ENCODE assay signal across 9 cellular contexts in the genomic region with DNA sequence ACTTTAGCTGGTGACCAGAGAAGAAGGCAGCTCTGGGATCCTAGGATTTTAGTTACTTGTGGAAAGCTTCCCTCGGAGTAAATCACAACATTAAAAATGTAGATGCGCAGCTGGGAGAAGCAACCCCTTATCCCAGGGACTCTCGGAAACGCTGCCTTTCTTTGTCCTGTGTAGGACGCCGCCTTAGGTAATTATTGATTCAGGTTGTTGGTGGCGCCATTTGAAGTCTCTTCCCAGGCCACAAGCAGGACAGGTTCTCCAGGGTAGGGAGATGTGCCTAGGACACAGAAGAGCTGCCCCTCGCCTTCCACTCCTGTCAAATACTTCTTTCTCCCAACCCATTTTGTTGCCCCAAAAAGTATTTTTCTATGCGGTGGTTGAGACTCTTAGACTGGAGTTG. TPM values are rescaled to one million over a fixed set of nuclear protein-coding genes. Genes with fewer than 3 reads are reported as not detected.
DNase-seq lines count a peak whose midpoint lies in the region; ATAC-seq and TF ChIP-seq lines count a peak whose summit lies in the region.
"Had no signal": no experiment of that assay in that cellular context is flagged by ENCODE, and none has a peak within 500 bp of the region (broad histone marks: within the 10 kb centered on the region; RNA-seq: fewer than 3 reads in every experiment).

No MANE protein-coding gene starts in this region.

- H3K27ac ChIP-seq in lung (ENCODE audit: low read depth in 1 of 2, low read length in 1 of 2), result peak overlapping the region; percentile 38 to 89
- peak overlapping the region; percentile 36 to 60 for H3K27ac ChIP-seq in thoracic aorta

- H3K4me3 Mint-ChIP-seq in T-helper 17 cell, result no peak overlapping the region
- H3K4me3 Mint-ChIP-seq: dendritic cell treated with granulocyte-macrophage colony-stimulating factor and Interleukin-4, amounts not matched to agents 40 ng/mL and 50 ng/mL, for 4 days had no signal

- no peaks in the 10 kb centered on the region for H3K27me3 Mint-ChIP-seq in T-helper 17 cell
- H3K27me3 Mint-ChIP-seq: dendritic cell treated with granulocyte-macrophage colony-stimulating factor and Interleukin-4, amounts not matched to agents 40 ng/mL and 50 ng/mL, for 4 days had no signal

- DNase-seq in NCI-H2029 (lab: John Stamatoyannopoulos, UW) (peak; percentile 70), NCI-H2029 treated with DMSO at 0.1 percent for 48 hours (lab: John Stamatoyannopoulos, UW) (no peak), T-helper 17 cell (no peak), lung (ENCODE audit: low spot score) (no peak), thoracic aorta (ENCODE audit: low spot score) (no peak), T1000 (lab: John Stamatoyannopoulos, UW) (no peak), D341Med (ENCODE audit: low spot score) (no peak)
- no peak for DNase-seq in activated T-cell treated with anti-CD3 and anti-CD28 coated beads, Interleukin-2, amount 50 U/mL, for 48 hours

- H3K4me3 ChIP-seq in lung (no peak overlapping the region), thoracic aorta (peak overlapping the region; percentile 57)

- TF ChIP-seq CTCF in lung (IDR thresholded peaks at IDR 0.05; ENCODE audit: control extremely low read depth, extremely low read depth) (no peak), thoracic aorta (IDR thresholded peaks at IDR 0.05) (no peak)

- peaks cover 40% of the 10 kb centered on the region for H3K4me1 Mint-ChIP-seq in T-helper 17 cell

- H3K27ac Mint-ChIP-seq in T-helper 17 cell, result peak overlapping the region; percentile 92

- H3K36me3 ChIP-seq in lung (ENCODE audit: control insufficient read depth in 2 of 2, insufficient read depth in 2 of 2, low read length in 2 of 2) (peaks cover 2 to 9% of the 10 kb centered on the region in 2 donors), thoracic aorta (no peaks in the 10 kb centered on the region)

- ATAC-seq in T-helper 17 cell (no peak), lung (ENCODE audit: insufficient read depth, low FRiP score) (no peak), thoracic aorta (ENCODE audit: insufficient number of reproducible peaks, low FRiP score, low read depth) (no peak)

- no peaks in the 10 kb centered on the region for H3K27me3 ChIP-seq in lung (ENCODE audit: control insufficient read depth, insufficient read depth)
- no peaks in the 10 kb centered on the region for H3K27me3 ChIP-seq in thoracic aorta (replicated peaks; ENCODE audit: insufficient read depth)

- H3K9me3 ChIP-seq in T-helper 17 cell (ENCODE audit: control insufficient read depth, low read length, poor library complexity, severe bottlenecking), result no peaks in the 10 kb centered on the region
- no peaks in the 10 kb centered on the region for H3K9me3 ChIP-seq in lung (ENCODE audit: control insufficient read depth in 2 of 2, insufficient read depth in 1 of 2, low read length in 1 of 2)
- H3K9me3 ChIP-seq in thoracic aorta, result no peaks in the 10 kb centered on the region

- WGBS in lung, 2 donors, result 75 to 82% methylated on average over 9 of the region's 9 CpGs

- H3K4me1 ChIP-seq in lung (ENCODE audit: control insufficient read depth in 2 of 2, insufficient read depth in 2 of 2, low read length in 2 of 2) (peaks cover 4 to 14% of the 10 kb centered on the region in 2 donors), thoracic aorta (ENCODE audit: control insufficient read depth in 1 of 2, low read depth in 2 of 2) (peaks cover 0 to 16% of the 10 kb centered on the region in 2 donors)

- H3K36me3 Mint-ChIP-seq in T-helper 17 cell (ENCODE audit: low read depth), result peaks cover 10% of the 10 kb centered on the region

RNA-seq across cellular contexts. Expression of gene SLC37A1, which starts 10.3 kb away (rescaled TPM):
- total RNA-seq in T-helper 17 cell (10 to 100 TPM; 21.0 to 24.0 TPM), lung (10 to 100 TPM; 25.5 to 29.5 TPM), thoracic aorta (1 to 10 TPM; 6.6 to 9.6 TPM)
- polyA plus RNA-seq in lung, result 10 to 100 TPM; 13.3 to 13.6 TPM

RNA-seq across cellular contexts. Expression of gene RSPH1, which starts 27.9 kb away (rescaled TPM):
- total RNA-seq in T-helper 17 cell (under 1 TPM in 1 of 2 donors, not detected in 1; 0.47 TPM), lung (10 to 100 TPM; 30.1 to 46.9 TPM), thoracic aorta (under 1 TPM in 1 of 2 donors, not detected in 1; 0.27 TPM)
- 10 to 100 TPM; 17.6 to 25.4 TPM for polyA plus RNA-seq in lung

Comparison
In these comparisons a context has a peak if more than half of its experiments do, and no peak if none do; other contexts are left out.
1. RNA of gene RSPH1, which starts 27.9 kb away (total RNA-seq): 30.1 to 46.9 TPM in lung; 0.47 TPM in T-helper 17 cell and 0.27 TPM in thoracic aorta; every median in the first group is over 10 times any median in the second.